ENCODE assay signal across 12 cellular contexts in genomic region chr1:53320646-53321045, GRCh38. TPM values are rescaled to one million over a fixed set of nuclear protein-coding genes. Genes with fewer than 3 reads are reported as not detected.
DNase-seq lines count a peak whose midpoint lies in the region; ATAC-seq and TF ChIP-seq lines count a peak whose summit lies in the region.
"Had no signal": no experiment of that assay in that cellular context is flagged by ENCODE, and none has a peak within 500 bp of the region (broad histone marks: within the 10 kb centered on the region; RNA-seq: fewer than 3 reads in every experiment).

No MANE protein-coding gene starts in this region.

- H3K27me3 ChIP-seq in BLaER1 treated with 17β-estradiol and CSF1 and Interleukin-3, amounts not matched to agents 10 nM and 100 nM = no peaks in the 10 kb centered on the region
- H3K27me3 ChIP-seq in WERI-Rb-1 (ENCODE audit: insufficient read depth, low read depth, severe bottlenecking) (no peaks in the 10 kb centered on the region), osteoblast (ENCODE audit: insufficient read depth, low read length) (no peaks in the 10 kb centered on the region)
- H3K27me3 ChIP-seq: BE2C had no signal

- peak overlapping the region in 2 of 11 experiments; percentile 30 to 31; a peak in 2 of 22 replicates for H3K9ac ChIP-seq in BLaER1 treated with 17β-estradiol and CSF1 and Interleukin-3, amounts not matched to agents 10 nM and 100 nM

- no peak overlapping the region; a peak in 1 of 20 replicates for H3K4me3 ChIP-seq in BLaER1 treated with 17β-estradiol and CSF1 and Interleukin-3, amounts not matched to agents 10 nM and 100 nM
- H3K4me3 ChIP-seq in WERI-Rb-1 (ENCODE audit: low read depth, low read length) (no peak overlapping the region), osteoblast (ENCODE audit: insufficient read depth, low read length) (no peak overlapping the region)

- TF ChIP-seq CTCF in WERI-Rb-1 (IDR thresholded peaks at IDR 0.05; ENCODE audit: low read depth, low read length) = no peak
- TF ChIP-seq CTCF in glutamatergic neuron (IDR thresholded peaks at IDR 0.05; ENCODE audit: partially characterized antibody, unreplicated experiment) = no peak
- no peak for TF ChIP-seq CTCF in osteoblast (IDR thresholded peaks at IDR 0.05; ENCODE audit: extremely low read depth, low read depth, low read length)

- peak overlapping the region; percentile 27 to 99 (median 97); a peak in 21 of 22 replicates for H3K4me2 ChIP-seq in BLaER1 treated with 17β-estradiol and CSF1 and Interleukin-3, amounts not matched to agents 10 nM and 100 nM
- H3K4me2 ChIP-seq in osteoblast (ENCODE audit: insufficient read depth, low read length) = no peak overlapping the region

- H2AFZ ChIP-seq in osteoblast (ENCODE audit: low read length) = no peak overlapping the region

- H3K4me1 Mint-ChIP-seq in glutamatergic neuron (ENCODE audit: low read depth, unreplicated experiment) = peaks cover 69% of the 10 kb centered on the region

- peaks cover 16% of the 10 kb centered on the region for H3K9me3 Mint-ChIP-seq in glutamatergic neuron (ENCODE audit: unreplicated experiment)
- H3K9me3 Mint-ChIP-seq: CD4-positive, CD25-positive, alpha-beta regulatory T cell; IgD-negative memory B cell had no signal

- H3K4me1 ChIP-seq in BLaER1 treated with 17β-estradiol and CSF1 and Interleukin-3, amounts not matched to agents 10 nM and 100 nM = peaks cover 93 to 100% (median 100%) of the 10 kb centered on the region in 10 experiments
- H3K4me1 ChIP-seq in osteoblast (ENCODE audit: insufficient read depth, low read length) = peaks cover 5% of the 10 kb centered on the region

- peak; percentile 70 for DNase-seq in WERI-Rb-1
- DNase-seq in glutamatergic neuron = peak; percentile 12
- peak; percentile 73 for DNase-seq in osteoblast (ENCODE audit: insufficient read length, low spot score, missing footprints)
- no peak for DNase-seq in NOMO-1 treated with DMSO at 0.1 percent for 48 hours (lab: John Stamatoyannopoulos, UW; ENCODE audit: unreplicated experiment)
- no peak for DNase-seq in C1 segment of cervical spinal cord (lab: John Stamatoyannopoulos, UW)
- DNase-seq: CD4-positive, CD25-positive, alpha-beta regulatory T cell; DMS53; GF-D8 had no signal

- H3K27me3 Mint-ChIP-seq in glutamatergic neuron (ENCODE audit: unreplicated experiment) = peaks cover 10% of the 10 kb centered on the region
- H3K27me3 Mint-ChIP-seq: CD4-positive, CD25-positive, alpha-beta regulatory T cell; IgD-negative memory B cell had no signal

- H3K36me3 Mint-ChIP-seq in glutamatergic neuron (ENCODE audit: unreplicated experiment) = no peaks in the 10 kb centered on the region

- no peak overlapping the region for H3K27ac Mint-ChIP-seq in glutamatergic neuron (ENCODE audit: unreplicated experiment)
- H3K27ac Mint-ChIP-seq: CD4-positive, CD25-positive, alpha-beta regulatory T cell had no signal

- no peak for ATAC-seq in activated CD4-positive, CD25-positive, alpha-beta regulatory T cell treated with anti-CD3 and anti-CD28 coated beads, Interleukin-2, amount 50 U/mL, for 24 hours

- H3K27ac ChIP-seq in BLaER1 treated with 17β-estradiol and CSF1 and Interleukin-3, amounts not matched to agents 10 nM and 100 nM = peak overlapping the region in 2 of 11 experiments; percentile 8 to 24; a peak in 1 of 22 replicates
- peak overlapping the region; percentile 83 for H3K27ac ChIP-seq in WERI-Rb-1
- no peak overlapping the region for H3K27ac ChIP-seq in osteoblast (ENCODE audit: low read depth, low read length)

- no peaks in the 10 kb centered on the region for H3K79me2 ChIP-seq in osteoblast (ENCODE audit: insufficient read depth, low read length)

- peak overlapping the region; percentile 38 for H3K4me3 Mint-ChIP-seq in glutamatergic neuron (ENCODE audit: unreplicated experiment)
- H3K4me3 Mint-ChIP-seq: IgD-negative memory B cell had no signal

- H3K36me3 ChIP-seq in BLaER1 treated with 17β-estradiol and CSF1 and Interleukin-3, amounts not matched to agents 10 nM and 100 nM = peaks cover 0 to 78% (median 59%) of the 10 kb centered on the region in 11 experiments; a peak in 18 of 22 replicates
- H3K36me3 ChIP-seq in WERI-Rb-1 = peaks cover 89% of the 10 kb centered on the region
- H3K36me3 ChIP-seq in osteoblast (ENCODE audit: insufficient read depth, low read length) = peaks cover 10% of the 10 kb centered on the region

- no peaks in the 10 kb centered on the region for H3K9me3 ChIP-seq in BLaER1 treated with 17β-estradiol and CSF1 and Interleukin-3, amounts not matched to agents 10 nM and 100 nM (replicated peaks in 1 of 11)
- no peaks in the 10 kb centered on the region for H3K9me3 ChIP-seq in WERI-Rb-1 (ENCODE audit: severe bottlenecking)
- no peaks in the 10 kb centered on the region for H3K9me3 ChIP-seq in osteoblast (ENCODE audit: low read depth, low read length)
- H3K9me3 ChIP-seq: BE2C had no signal

- H4K20me1 ChIP-seq in BLaER1 treated with 17β-estradiol and CSF1 and Interleukin-3, amounts not matched to agents 10 nM and 100 nM = peaks cover 0 to 98% (median 89%) of the 10 kb centered on the region in 11 experiments; a peak in 18 of 22 replicates
- H4K20me1 ChIP-seq in osteoblast (ENCODE audit: insufficient read depth, low read length) = no peaks in the 10 kb centered on the region

RNA-seq across cellular contexts. Expression of gene LRP8, which starts 7.2 kb away (rescaled TPM):
- 57.9 TPM for total RNA-seq in glutamatergic neuron (ENCODE audit: unreplicated experiment)
- total RNA-seq in osteoblast = 8.3 and 11.2 TPM in 2 replicates

Comparison
In these comparisons a context has a peak if more than half of its experiments do, and no peak if none do; other contexts are left out.
1. DNase-seq: peak in WERI-Rb-1 (single experiment), glutamatergic neuron (single experiment) and osteoblast (single experiment); none in NOMO-1 treated with DMSO at 0.1 percent for 48 hours (single experiment) and C1 segment of cervical spinal cord (0 of 14).